ENCODE assay signal across 13 cellular contexts in the genomic region with DNA sequence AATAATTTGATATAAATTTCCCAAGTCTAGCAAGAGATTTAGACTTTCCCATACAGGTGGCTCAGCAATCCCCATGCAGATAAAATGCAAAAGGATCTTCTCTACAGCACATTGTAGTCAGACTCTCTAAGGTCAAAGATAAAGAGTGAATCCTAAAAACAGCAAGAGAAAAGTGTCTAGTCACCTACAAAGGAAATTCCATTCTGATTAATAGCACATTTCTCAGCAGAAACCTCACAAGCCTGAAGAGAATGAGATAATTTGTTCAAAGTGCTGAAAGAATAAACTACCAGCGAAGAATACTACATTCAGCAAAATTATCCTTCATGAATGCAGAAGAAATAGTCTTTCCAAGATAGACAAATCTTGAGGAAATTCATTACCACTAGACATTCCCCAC.
"Had no signal": no experiment of that assay in that cellular context is flagged by ENCODE, and none has a peak within 500 bp of the region (broad histone marks: within the 10 kb centered on the region; RNA-seq: fewer than 3 reads in every experiment).

No MANE protein-coding gene starts in this region.

- H3K79me2 ChIP-seq: parathyroid adenoma had no signal

- DNase-seq: activated B cell treated with CpG ODN at 0.5 μM for 24 hours; activated CD4-positive, alpha-beta T cell treated with anti-CD3 and anti-CD28 coated beads, Interleukin-2, amount 50 U/mL, for 1 hour; activated T-cell treated with anti-CD3 and anti-CD28 coated beads, Interleukin-2, amount 50 U/mL, for 1 hour; amygdala; lower lobe of right lung; naive thymus-derived CD4-positive, alpha-beta T cell; stimulated activated CD4-positive, alpha-beta T cell treated with anti-CD3 and anti-CD28 coated beads, Interleukin-4, amount 100 ng/mL, for 24 hours; T-helper 17 cell; testis; upper lobe of right lung had no signal

- H3K27ac ChIP-seq: gastroesophageal sphincter, lower lobe of right lung, parathyroid adenoma, testis, upper lobe of right lung had no signal

- H3K4me3 ChIP-seq: gastroesophageal sphincter, lower lobe of right lung, testis, upper lobe of right lung had no signal

- H2AFZ ChIP-seq: parathyroid adenoma had no signal

- H3K4me1 ChIP-seq: lower lobe of right lung, parathyroid adenoma, testis, upper lobe of right lung had no signal

- FAIRE-seq: endometrium had no signal

- H3K36me3 ChIP-seq: gastroesophageal sphincter, lower lobe of right lung, upper lobe of right lung had no signal

- H3K9me3 ChIP-seq: gastroesophageal sphincter, lower lobe of right lung, testis, upper lobe of right lung had no signal

- H3K27me3 ChIP-seq: gastroesophageal sphincter, testis, upper lobe of right lung had no signal

- H3K9ac ChIP-seq: parathyroid adenoma had no signal
